ENCODE assay signal across 1 cellular context in the genomic region with DNA sequence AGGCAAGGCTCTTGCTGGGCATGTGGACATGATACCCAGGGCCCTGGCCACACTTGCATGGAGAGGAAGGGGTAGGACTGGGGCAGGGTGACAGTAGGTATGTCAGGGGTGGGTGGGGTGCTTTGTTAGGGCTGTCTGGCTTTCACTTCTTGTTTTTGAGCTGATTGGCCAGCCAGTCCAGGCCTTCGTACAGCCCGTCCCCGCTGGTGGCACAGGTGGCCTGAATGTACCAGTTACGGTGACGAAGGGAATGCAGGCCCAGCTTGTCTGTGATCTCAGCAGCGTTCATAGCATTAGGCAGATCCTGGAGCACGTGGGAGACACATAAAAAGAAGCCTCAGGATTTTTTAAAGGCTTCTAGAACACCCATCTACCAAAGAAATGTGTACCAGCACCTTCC.
A peak's percentile ranks its signal among the peaks of the same experiment; 100 is the strongest.
TF ChIP-seq lines count a peak whose summit lies in the region.

No MANE protein-coding gene starts in this region.

TF ChIP-seq in GM12878, 131 proteins besides CTCF, POLR2A, EP300 and RAD21:
- peak; percentile 39; the same call in 1 of the 2 replicates for TF ChIP-seq SPI1 (IDR thresholded peaks at IDR 0.05; ENCODE audit: borderline replicate concordance, insufficient read depth, low read depth, low read length)
- no peak for TF ChIP-seq WRNIP1 (IDR thresholded peaks at IDR 0.05; ENCODE audit: borderline replicate concordance, low read depth, low read length)
TF ChIP-seq in GM12878: peak in this region for 1.
